15 cellular contexts compared by ENCODE assay signal in the genomic region with DNA sequence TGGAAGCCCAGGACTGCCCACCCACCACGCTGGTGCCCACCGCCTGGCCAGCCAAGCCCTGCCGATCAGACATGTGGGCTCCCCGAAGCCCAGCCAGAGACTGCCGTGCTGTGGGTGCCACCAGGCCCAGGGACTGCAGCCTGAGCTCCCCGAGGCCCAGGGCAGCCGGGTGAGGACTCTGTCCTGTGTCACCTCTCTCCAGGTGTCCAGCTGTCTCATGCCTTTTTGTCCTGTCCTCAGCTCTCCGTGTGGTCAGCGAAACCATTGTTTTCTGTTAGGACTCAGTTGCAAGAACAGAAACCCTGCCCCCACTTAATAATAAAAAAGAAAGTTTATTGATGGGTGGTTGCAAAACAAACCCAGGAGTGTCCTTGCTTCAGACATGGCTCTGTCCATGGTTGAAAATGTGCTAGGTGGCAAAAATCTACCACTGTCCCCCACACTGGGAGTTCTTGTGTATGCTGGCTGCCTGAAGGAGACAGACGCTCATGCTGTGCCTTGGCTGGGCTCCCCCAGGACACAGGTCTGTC. TPM values are rescaled to one million over a fixed set of nuclear protein-coding genes. Genes with fewer than 3 reads are reported as not detected.
DNase-seq lines count a peak whose midpoint lies in the region; ATAC-seq and TF ChIP-seq lines count a peak whose summit lies in the region.
"Had no signal": no experiment of that assay in that cellular context is flagged by ENCODE, and none has a peak within 500 bp of the region (broad histone marks: within the 10 kb centered on the region; RNA-seq: fewer than 3 reads in every experiment).

No MANE protein-coding gene starts in this region.

- intact Hi-C loops in sigmoid colon (cut with DNase I) = no loop called here
- intact Hi-C loops in transverse colon (cut with DNase I; ENCODE audit: low total_unique reads) = no loop called here
- intact Hi-C loops in esophagus muscularis mucosa (cut with DNase I) = no loop called here

- peak overlapping the region; percentile 86 for H3K27ac Mint-ChIP-seq in activated T-cell treated with anti-CD3 and anti-CD28 coated beads, Interleukin-2, amount 50 U/mL, for 24 hours
- H3K27ac Mint-ChIP-seq in effector memory CD8-positive, alpha-beta T cell = peak overlapping the region; percentile 91 to 95

- WGBS in sigmoid colon, 2 donors = 93 to 94% methylated on average over 10 of the region's 10 CpGs
- 95% methylated on average over 9 of the region's 10 CpGs; no CpG with 5 or more reads in 1 of the 2 donors for WGBS in transverse colon (ENCODE audit: low coverage in 1 of 2), 2 donors
- 87% methylated on average over 5 of the region's 10 CpGs for WGBS in esophagus muscularis mucosa

- no peak for DNase-seq in activated T-cell treated with anti-CD3 and anti-CD28 coated beads, Interleukin-2, amount 50 U/mL, for 24 hours
- DNase-seq in activated T-cell treated with anti-CD3 and anti-CD28 coated beads, Interleukin-2, amount 50 U/mL, for 4 hours = no peak
- DNase-seq in G401 (ENCODE audit: low spot score) (peak; percentile 87), sigmoid colon (peak; percentile 38), transverse colon (no peak), COR-L47 (lab: John Stamatoyannopoulos, UW) (no peak), esophagus muscularis mucosa (ENCODE audit: extremely low spot score) (no peak)
- no peak for DNase-seq in effector memory CD8-positive, alpha-beta T cell
- DNase-seq: GF-D8; NCI-H187 treated with DMSO at 0.1 percent for 48 hours; NCI-H510A treated with DMSO at 0.1 percent for 48 hours; stimulated activated CD4-positive, alpha-beta T cell treated with anti-CD3 and anti-CD28 coated beads, Interleukin-4, amount 100 ng/mL, for 4 hours; uterus had no signal

- TF ChIP-seq CTCF in sigmoid colon (IDR thresholded peaks at IDR 0.05) = no peak
- TF ChIP-seq CTCF in transverse colon (IDR thresholded peaks at IDR 0.05) = no peak
- TF ChIP-seq CTCF in esophagus muscularis mucosa (IDR thresholded peaks at IDR 0.05) = no peak

- H3K27ac ChIP-seq in sigmoid colon (no peak overlapping the region), transverse colon (no peak overlapping the region), esophagus muscularis mucosa (replicated peaks in 1 of 4) (peak overlapping the region in 2 of 4 donors; percentile 79 to 84)
- H3K27ac ChIP-seq: cardiac muscle cell, uterus had no signal

- no peak for TF ChIP-seq POLR2A in sigmoid colon (IDR thresholded peaks at IDR 0.05)
- TF ChIP-seq POLR2A in transverse colon (IDR thresholded peaks at IDR 0.05) = no peak
- no peak for TF ChIP-seq POLR2A in esophagus muscularis mucosa (IDR thresholded peaks at IDR 0.05; ENCODE audit: low read depth)

- H3K36me3 Mint-ChIP-seq in activated T-cell treated with anti-CD3 and anti-CD28 coated beads, Interleukin-2, amount 50 U/mL, for 24 hours (ENCODE audit: low read depth) = peaks cover 77% of the 10 kb centered on the region
- peaks cover 23% of the 10 kb centered on the region for H3K36me3 Mint-ChIP-seq in activated T-cell treated with anti-CD3 and anti-CD28 coated beads, Interleukin-2, amount 50 U/mL, for 4 hours (ENCODE audit: insufficient read depth)
- peaks cover 88% of the 10 kb centered on the region for H3K36me3 Mint-ChIP-seq in effector memory CD8-positive, alpha-beta T cell (ENCODE audit: insufficient read depth)

- H3K9me3 ChIP-seq in sigmoid colon (no peaks in the 10 kb centered on the region), transverse colon (no peaks in the 10 kb centered on the region), esophagus muscularis mucosa (no peaks in the 10 kb centered on the region)
- H3K9me3 ChIP-seq: uterus had no signal

- no peaks in the 10 kb centered on the region for H3K9me3 Mint-ChIP-seq in activated T-cell treated with anti-CD3 and anti-CD28 coated beads, Interleukin-2, amount 50 U/mL, for 24 hours
- no peaks in the 10 kb centered on the region for H3K9me3 Mint-ChIP-seq in activated T-cell treated with anti-CD3 and anti-CD28 coated beads, Interleukin-2, amount 50 U/mL, for 4 hours
- H3K9me3 Mint-ChIP-seq in effector memory CD8-positive, alpha-beta T cell = no peaks in the 10 kb centered on the region

- peaks cover 90% of the 10 kb centered on the region for H3K4me1 Mint-ChIP-seq in activated T-cell treated with anti-CD3 and anti-CD28 coated beads, Interleukin-2, amount 50 U/mL, for 24 hours (ENCODE audit: low read depth)
- peaks cover 90% of the 10 kb centered on the region for H3K4me1 Mint-ChIP-seq in activated T-cell treated with anti-CD3 and anti-CD28 coated beads, Interleukin-2, amount 50 U/mL, for 4 hours (ENCODE audit: low read depth)
- H3K4me1 Mint-ChIP-seq in effector memory CD8-positive, alpha-beta T cell (ENCODE audit: low read depth in 2 of 2) = peaks cover 68 to 71% of the 10 kb centered on the region in 2 donors

- H3K27me3 ChIP-seq in sigmoid colon (no peaks in the 10 kb centered on the region), transverse colon (no peaks in the 10 kb centered on the region), esophagus muscularis mucosa (no peaks in the 10 kb centered on the region)
- H3K27me3 ChIP-seq: cardiac muscle cell, uterus had no signal

- in situ Hi-C loops in G401 (cut with HindIII; ENCODE audit: low sequenced_read_pairs) = no loop called here
- in situ Hi-C loops in transverse colon (cut with MboI; ENCODE audit: low pct_ligation_motif_present in 1 of 4, low pct_unique_long_range_greater_than_20kb in 1 of 4, low sequenced_read_pairs in 3 of 4) = no loop called here

- H3K4me3 Mint-ChIP-seq in activated T-cell treated with anti-CD3 and anti-CD28 coated beads, Interleukin-2, amount 50 U/mL, for 24 hours = no peak overlapping the region
- H3K4me3 Mint-ChIP-seq in activated T-cell treated with anti-CD3 and anti-CD28 coated beads, Interleukin-2, amount 50 U/mL, for 4 hours = no peak overlapping the region
- peak overlapping the region; percentile 69 to 75 for H3K4me3 Mint-ChIP-seq in effector memory CD8-positive, alpha-beta T cell

- H3K4me1 ChIP-seq in sigmoid colon (peaks cover 0 to 62% (median 45%) of the 10 kb centered on the region in 4 donors), transverse colon (peaks cover 0 to 27% (median 14%) of the 10 kb centered on the region in 4 donors), esophagus muscularis mucosa (peaks cover 83 to 99% (median 96%) of the 10 kb centered on the region in 4 donors)

- H3K4me3 ChIP-seq in sigmoid colon (no peak overlapping the region), transverse colon (no peak overlapping the region), esophagus muscularis mucosa (no peak overlapping the region)
- H3K4me3 ChIP-seq: cardiac muscle cell, uterus had no signal

- ATAC-seq in activated T-cell treated with anti-CD3 and anti-CD28 coated beads, Interleukin-2, amount 50 U/mL, for 4 hours = no peak
- no peak for ATAC-seq in effector memory CD8-positive, alpha-beta T cell (replicated peaks)
- ATAC-seq: activated naive CD4-positive, alpha-beta T cell treated with anti-CD3 and anti-CD28 coated beads, Interleukin-2, amount 50 U/mL, for 72 hours had no signal

- H3K27me3 Mint-ChIP-seq in activated T-cell treated with anti-CD3 and anti-CD28 coated beads, Interleukin-2, amount 50 U/mL, for 24 hours = no peaks in the 10 kb centered on the region
- no peaks in the 10 kb centered on the region for H3K27me3 Mint-ChIP-seq in activated T-cell treated with anti-CD3 and anti-CD28 coated beads, Interleukin-2, amount 50 U/mL, for 4 hours (ENCODE audit: low read depth)
- no peaks in the 10 kb centered on the region for H3K27me3 Mint-ChIP-seq in effector memory CD8-positive, alpha-beta T cell

- TF ChIP-seq EP300 in sigmoid colon (IDR thresholded peaks at IDR 0.05) = no peak
- TF ChIP-seq EP300 in transverse colon (IDR thresholded peaks at IDR 0.05; ENCODE audit: low read depth) = no peak
- TF ChIP-seq EP300 in esophagus muscularis mucosa (IDR thresholded peaks at IDR 0.05) = no peak

- H3K36me3 ChIP-seq in sigmoid colon (peaks cover 15 to 40% (median 29%) of the 10 kb centered on the region in 4 donors), transverse colon (peaks cover 0 to 9% (median 0%) of the 10 kb centered on the region in 4 donors), esophagus muscularis mucosa (peaks cover 20 to 50% (median 37%) of the 10 kb centered on the region in 4 donors)
- H3K36me3 ChIP-seq: cardiac muscle cell, uterus had no signal

RNA-seq across cellular contexts. Expression of a gene that starts 9.9 kb away (rescaled TPM):
- total RNA-seq in activated T-cell treated with anti-CD3 and anti-CD28 coated beads, Interleukin-2, amount 50 U/mL, for 4 hours = 10 to 100 TPM; 16.2 to 20.1 (median 18.4) TPM
- 23.8 and 26.3 TPM in 2 replicates for total RNA-seq in G401 (2014; rRNA removed; shearing (Covaris generic))
- 10 to 100 TPM; 19.4 to 34.6 (median 22.6) TPM for total RNA-seq in sigmoid colon
- polyA plus RNA-seq in sigmoid colon = 10 to 100 TPM in 1 of 3 donors, 1 to 10 TPM in 2; 1.2 to 13.0 (median 6.0) TPM
- total RNA-seq in transverse colon = 10 to 100 TPM in 3 of 4 donors, 1 to 10 TPM in 1; 8.6 to 38.8 (median 14.2) TPM
- total RNA-seq in esophagus muscularis mucosa = 10 to 100 TPM; 27.4 to 58.6 (median 36.1) TPM

RNA-seq across cellular contexts. Expression of a gene that starts 39.9 kb away (rescaled TPM):
- total RNA-seq in activated T-cell treated with anti-CD3 and anti-CD28 coated beads, Interleukin-2, amount 50 U/mL, for 4 hours = 10 to 100 TPM; 39.3 to 45.7 (median 41.0) TPM
- total RNA-seq in G401 (2014; rRNA removed; shearing (Covaris generic)) = 29.9 and 32.0 TPM in 2 replicates
- total RNA-seq in sigmoid colon = 10 to 100 TPM; 32.1 to 36.0 (median 34.2) TPM
- 10 to 100 TPM; 13.2 to 19.1 (median 16.0) TPM for polyA plus RNA-seq in sigmoid colon
- total RNA-seq in transverse colon = 10 to 100 TPM; 13.9 to 33.3 (median 21.4) TPM
- 10 to 100 TPM; 27.0 to 52.9 (median 38.9) TPM for total RNA-seq in esophagus muscularis mucosa

Comparison
In these comparisons a context has a peak if more than half of its experiments do, and no peak if none do; other contexts are left out.
1. DNase-seq: peak in G401 (single experiment) and sigmoid colon (single experiment); none in activated T-cell treated with anti-CD3 and anti-CD28 coated beads, Interleukin-2, amount 50 U/mL, for 24 hours (single experiment), activated T-cell treated with anti-CD3 and anti-CD28 coated beads, Interleukin-2, amount 50 U/mL, for 4 hours (single experiment), effector memory CD8-positive, alpha-beta T cell (0 of 3), transverse colon (single experiment), COR-L47 (single experiment) and esophagus muscularis mucosa (single experiment).
2. H3K4me3 Mint-ChIP-seq: peak in effector memory CD8-positive, alpha-beta T cell (2 of 2); none in activated T-cell treated with anti-CD3 and anti-CD28 coated beads, Interleukin-2, amount 50 U/mL, for 24 hours (single experiment) and activated T-cell treated with anti-CD3 and anti-CD28 coated beads, Interleukin-2, amount 50 U/mL, for 4 hours (single experiment).